ENCODE assay signal across 1 cellular context in genomic region chr10:74575191-74575720, GRCh38.
TF ChIP-seq lines count a peak whose summit lies in the region.

No MANE protein-coding gene starts in this region.

TF ChIP-seq in WTC11, 78 proteins besides CTCF, POLR2A, EP300 and RAD21 (continued from another document):
- TF ChIP-seq HMGXB4 (CRISPR knock-in tag; IDR thresholded peaks at IDR 0.05) (no peak), NR3C1 (CRISPR knock-in tag; conservative IDR thresholded peaks at IDR 0.05; ENCODE audit: low read depth) (no peak), ZNF416 (CRISPR knock-in tag; IDR thresholded peaks at IDR 0.05) (no peak), SMAD4 (CRISPR knock-in tag; IDR thresholded peaks at IDR 0.05) (no peak)
